ENCODE assay signal across 9 cellular contexts in genomic region chr19:8514505-8515009, GRCh38. TPM values are rescaled to one million over a fixed set of nuclear protein-coding genes. Genes with fewer than 3 reads are reported as not detected.
A peak's percentile ranks its signal among the peaks of the same experiment; 100 is the strongest.
DNase-seq lines count a peak whose midpoint lies in the region; ATAC-seq and TF ChIP-seq lines count a peak whose summit lies in the region.
"Not testable (repeated sequence)": the region's sequence is repeated elsewhere in the genome, so short reads cannot be mapped to it uniquely, and the experiment has no call there.
"Had no signal": no experiment of that assay in that cellular context is flagged by ENCODE, and none has a peak within 500 bp of the region (broad histone marks: within the 10 kb centered on the region; RNA-seq: fewer than 3 reads in every experiment).

No MANE protein-coding gene starts in this region.

- H3K27me3 ChIP-seq in BJ (ENCODE audit: control insufficient read depth, insufficient read depth, low read length); HUES6 (ENCODE audit: control insufficient read depth, insufficient read depth, low read length); ascending aorta; kidney epithelial cell (ENCODE audit: control insufficient read depth, insufficient read depth, low read length); neuron (ENCODE audit: insufficient read depth, low read length); stomach smooth muscle (ENCODE audit: control insufficient read depth in 1 of 2, insufficient read depth in 2 of 2, low read length in 2 of 2): not testable (repeated sequence)

- H3K4me1 ChIP-seq in HUES6 (ENCODE audit: control insufficient read depth, insufficient read depth, low read length) (peaks cover 20% of the 10 kb centered on the region), stomach smooth muscle (ENCODE audit: control insufficient read depth, insufficient read depth, low read length) (peaks cover 15% of the 10 kb centered on the region)
- H3K4me1 ChIP-seq in ascending aorta; neuron (ENCODE audit: insufficient read depth, low read length): not testable (repeated sequence)

- H3K4me3 ChIP-seq in BJ (ENCODE audit: low read depth, low read length): peak overlapping the region; percentile 84
- H3K4me3 ChIP-seq in HUES6 (ENCODE audit: low read depth, low read length): peak overlapping the region; percentile 95
- peak overlapping the region; percentile 70 to 90 for H3K4me3 ChIP-seq in ascending aorta
- H3K4me3 ChIP-seq in epithelial cell of esophagus (ENCODE audit: low read length): peak overlapping the region; percentile 61
- H3K4me3 ChIP-seq in kidney epithelial cell (ENCODE audit: low read depth, low read length): peak overlapping the region; percentile 66
- H3K4me3 ChIP-seq in neuron (ENCODE audit: low read length): peak overlapping the region; percentile 67
- H3K4me3 ChIP-seq in stomach smooth muscle (ENCODE audit: low read length in 2 of 2): peak overlapping the region; percentile 75 to 84

- peak overlapping the region; percentile 99 for H3K27ac Mint-ChIP-seq in T-helper 17 cell

- not testable (repeated sequence) for H3K36me3 ChIP-seq in BJ (ENCODE audit: control insufficient read depth, insufficient read depth, low read length); HUES6 (ENCODE audit: control insufficient read depth, insufficient read depth, low read length); kidney epithelial cell (ENCODE audit: control insufficient read depth, insufficient read depth, low read length); stomach smooth muscle (ENCODE audit: control insufficient read depth in 2 of 2, insufficient read depth in 2 of 2, low read length in 2 of 2)
- H3K36me3 ChIP-seq in ascending aorta (peaks cover 0 to 12% of the 10 kb centered on the region in 2 donors), neuron (ENCODE audit: insufficient read depth, low read length) (peaks cover 17% of the 10 kb centered on the region)

- not testable (repeated sequence) for DNase-seq in BJ (ENCODE audit: low read depth); T-helper 17 cell; ascending aorta (ENCODE audit: low spot score in 2 of 2); epithelial cell of esophagus (ENCODE audit: low read depth); kidney epithelial cell (ENCODE audit: low read depth)

- POLR2A ChIA-PET in BJ (lab: Charles Lee): interaction anchor here (1.1 to 1.9 kb wide), 2 partner anchors 11 to 12 kb away, joined by 4 to 6 read pairs; no protein-coding TSS in a partner anchor

- peak overlapping the region; percentile 3 for H2AFZ ChIP-seq in neuron (ENCODE audit: low read depth, low read length)

- not testable (repeated sequence) for ATAC-seq in T-helper 17 cell

- intact Hi-C loops in ascending aorta (cut with DNase I): loop anchor here (2.0 to 10.0 kb wide), 2 partner anchors 70 to 590 kb away; partner anchors contain the start of genes CTXN1, HNRNPM and SNAPC2

- H3K27ac ChIP-seq in HUES6 (ENCODE audit: low read depth, low read length) (peak overlapping the region; percentile 94), ascending aorta (peak overlapping the region; percentile 96 to 98), stomach smooth muscle (ENCODE audit: low read length) (peak overlapping the region; percentile 91)

- CTCF ChIA-PET in BJ (lab: Yijun Ruan, JAX): interaction anchor here (0.8 to 5.6 kb wide), 6 partner anchors 10 to 161 kb away, joined by 3 to 33 read pairs (median 4); partner anchors contain the start of gene MYO1F

- not testable (repeated sequence) for H3K27me3 Mint-ChIP-seq in T-helper 17 cell

- TF ChIP-seq CTCF in BJ (IDR thresholded peaks at IDR 0.05; ENCODE audit: insufficient read depth, low read depth, low read length); ascending aorta (IDR thresholded peaks at IDR 0.05); epithelial cell of esophagus (IDR thresholded peaks at IDR 0.05; ENCODE audit: insufficient read depth, low read depth, low read length, missing control alignments); kidney epithelial cell (IDR thresholded peaks at IDR 0.05; ENCODE audit: insufficient read depth, low read length, poor library complexity, severe bottlenecking): not testable (repeated sequence)

- H3K9ac ChIP-seq in HUES6 (ENCODE audit: low read length): peak overlapping the region; percentile 99
- peak overlapping the region; percentile 83 to 92 for H3K9ac ChIP-seq in stomach smooth muscle (ENCODE audit: low read length in 2 of 2)

- peak overlapping the region; percentile 83 for H3K4me3 Mint-ChIP-seq in T-helper 17 cell

- not testable (repeated sequence) for H3K36me3 Mint-ChIP-seq in T-helper 17 cell (ENCODE audit: low read depth)

- H3K9me3 ChIP-seq in HUES6 (ENCODE audit: control insufficient read depth, insufficient read depth, low read depth, low read length); T-helper 17 cell (ENCODE audit: control insufficient read depth, low read length, poor library complexity, severe bottlenecking); ascending aorta; neuron (ENCODE audit: low read length); stomach smooth muscle (ENCODE audit: control insufficient read depth in 2 of 2, low read length in 2 of 2): not testable (repeated sequence)

- H3K4me1 Mint-ChIP-seq in T-helper 17 cell: peaks cover 41% of the 10 kb centered on the region

RNA-seq across cellular contexts. Expression of gene ZNF414, which starts 0.6 kb away (rescaled TPM):
- polyA plus RNA-seq in BJ (2011; rRNA removed): 3.7 and 5.7 TPM in 2 replicates
- 1.7 and 4.2 TPM in 2 replicates for polyA minus RNA-seq in BJ (2011; rRNA and poly(A)+ RNA removed)
- 10 to 100 TPM; 45.1 to 46.2 TPM for total RNA-seq in T-helper 17 cell
- 189 TPM for total RNA-seq in ascending aorta
- 5.2 and 15.0 TPM in 2 replicates for total RNA-seq in kidney epithelial cell

RNA-seq across cellular contexts. Expression of gene PRAM1, which starts 12.1 kb away (rescaled TPM):
- 0.04 TPM in 1 of 2 replicates, not detected in the other for polyA plus RNA-seq in BJ (2011; rRNA removed)
- not detected in 2 replicates for polyA minus RNA-seq in BJ (2011; rRNA and poly(A)+ RNA removed)
- total RNA-seq in T-helper 17 cell (1 to 10 TPM; 5.2 to 7.4 TPM), ascending aorta (not detected), kidney epithelial cell (0.50 TPM in 1 of 2 replicates, not detected in the other)
- total RNA-seq: dermis microvascular lymphatic vessel endothelial cell had no signal
